ENCODE assay signal across 8 cellular contexts in genomic region chr17:48541574-48542113, GRCh38. TPM values are rescaled to one million over a fixed set of nuclear protein-coding genes. Genes with fewer than 3 reads are reported as not detected.
DNase-seq lines count a peak whose midpoint lies in the region; ATAC-seq and TF ChIP-seq lines count a peak whose summit lies in the region.

No MANE protein-coding gene starts in this region.

- H3K4me3 ChIP-seq in parathyroid adenoma (ENCODE audit: low read depth, low read length) = peak overlapping the region; percentile 97

- TF ChIP-seq CTCF in parathyroid adenoma (IDR thresholded peaks at IDR 0.05) = no peak

- H2AFZ ChIP-seq in parathyroid adenoma = peak overlapping the region; percentile 16

- no peaks in the 10 kb centered on the region for H3K4me1 ChIP-seq in parathyroid adenoma

- no peaks in the 10 kb centered on the region for H3K9me3 Mint-ChIP-seq in IgD-negative memory B cell

- peak overlapping the region in 1 of 3 donors; percentile 84 for H3K27ac Mint-ChIP-seq in IgD-negative memory B cell

- H3K79me2 ChIP-seq in parathyroid adenoma = no peaks in the 10 kb centered on the region

- H3K4me2 ChIP-seq in parathyroid adenoma (ENCODE audit: low read length) = peak overlapping the region; percentile 65

- DNase-seq in AG08395 (ENCODE audit: low spot score) (peak; percentile 76), germinal center (ENCODE audit: low spot score) (peak; percentile 47), COLO829 (ENCODE audit: low spot score) (no peak)
- peak; percentile 59 to 62 for DNase-seq in activated T-cell treated with anti-CD3 and anti-CD28 coated beads, Interleukin-2, amount 50 U/mL, for 48 hours

- H3K27me3 Mint-ChIP-seq in IgD-negative memory B cell = peaks cover 54% of the 10 kb centered on the region

- ATAC-seq in GM18868 (IDR thresholded peaks at IDR 0.05; ENCODE audit: unreplicated experiment) = no peak
- ATAC-seq in GM19328 (IDR thresholded peaks at IDR 0.05; ENCODE audit: unreplicated experiment) = no peak

- H3K4me1 Mint-ChIP-seq in IgD-negative memory B cell = peaks cover 9 to 15% (median 12%) of the 10 kb centered on the region in 3 donors

- H3K9me3 ChIP-seq in parathyroid adenoma (ENCODE audit: control insufficient read depth, low read length) = no peaks in the 10 kb centered on the region

- H3K9ac ChIP-seq in parathyroid adenoma = no peak overlapping the region

- H3K27ac ChIP-seq in parathyroid adenoma = peak overlapping the region; percentile 58

- no peaks in the 10 kb centered on the region for H3K36me3 Mint-ChIP-seq in IgD-negative memory B cell

- H3K27me3 ChIP-seq in parathyroid adenoma (ENCODE audit: control insufficient read depth, insufficient read depth, low read length) = no peaks in the 10 kb centered on the region

- H3K4me3 Mint-ChIP-seq in IgD-negative memory B cell = peak overlapping the region; percentile 70 to 91 (median 86)

- no peaks in the 10 kb centered on the region for H3K36me3 ChIP-seq in parathyroid adenoma (ENCODE audit: control insufficient read depth, insufficient read depth, low read length)

RNA-seq across cellular contexts. Expression of gene HOXB2, which starts 3.3 kb away (rescaled TPM):
- 0.94 TPM for polyA plus RNA-seq in IgD-negative memory B cell

RNA-seq across cellular contexts. Expression of gene HOXB1, which starts 10.8 kb away (rescaled TPM):
- not detected for polyA plus RNA-seq in IgD-negative memory B cell

RNA-seq across cellular contexts. Expression of gene HOXB4, which starts 36.5 kb away (rescaled TPM):
- 0.14 TPM for polyA plus RNA-seq in IgD-negative memory B cell

RNA-seq across cellular contexts. Expression of gene HOXB3, which starts 48.4 kb away (rescaled TPM):
- 0.34 TPM for polyA plus RNA-seq in IgD-negative memory B cell

RNA-seq across cellular contexts. Expression of gene HOXB5, which starts 51.9 kb away (rescaled TPM):
- polyA plus RNA-seq in IgD-negative memory B cell = not detected
